11 cellular contexts compared by ENCODE assay signal in genomic region chr10:97454330-97455036, GRCh38. TPM values are rescaled to one million over a fixed set of nuclear protein-coding genes. Genes with fewer than 3 reads are reported as not detected.
DNase-seq lines count a peak whose midpoint lies in the region; ATAC-seq and TF ChIP-seq lines count a peak whose summit lies in the region.
"Had no signal": no experiment of that assay in that cellular context is flagged by ENCODE, and none has a peak within 500 bp of the region (broad histone marks: within the 10 kb centered on the region; RNA-seq: fewer than 3 reads in every experiment).

No MANE protein-coding gene starts in this region.

- H3K36me3 ChIP-seq in testis (ENCODE audit: low read depth, missing control alignments) (no peaks in the 10 kb centered on the region), HAP-1 (replicated peaks) (peaks cover 73% of the 10 kb centered on the region)

- H3K4me3 Mint-ChIP-seq in activated naive CD8-positive, alpha-beta T cell treated with anti-CD3 and anti-CD28 coated beads, Interleukin-2, amount 10 ng/mL, durations not matched to agents 7 days and 5 days = no peak overlapping the region

- peak; percentile 58 to 62 for DNase-seq in activated CD4-positive, alpha-beta T cell treated with anti-CD3 and anti-CD28 coated beads for 4 hours
- DNase-seq in activated CD4-positive, alpha-beta T cell treated with anti-CD3 and anti-CD28 coated beads, Interleukin-2, amount 50 U/mL, for 1 hour = no peak
- DNase-seq in activated naive CD8-positive, alpha-beta T cell treated with anti-CD3 and anti-CD28 coated beads, Interleukin-2, amount 10 ng/mL, durations not matched to agents 7 days and 5 days = no peak
- DNase-seq in right cardiac atrium (no peak), testis (peak; percentile 37), GM19238 (ENCODE audit: insufficient read length, low spot score) (no peak), HAP-1 (ENCODE audit: low spot score in 2 of 2) (no peak)
- DNase-seq: C1 segment of cervical spinal cord, hippocampal formation, NCI-H446 treated with DMSO at 0.1 percent for 48 hours had no signal

- no peaks in the 10 kb centered on the region for H3K9me3 Mint-ChIP-seq in activated naive CD8-positive, alpha-beta T cell treated with anti-CD3 and anti-CD28 coated beads, Interleukin-2, amount 10 ng/mL, durations not matched to agents 7 days and 5 days

- TF ChIP-seq POLR2A in testis (IDR thresholded peaks at IDR 0.05) = no peak

- H3K27me3 Mint-ChIP-seq in activated naive CD8-positive, alpha-beta T cell treated with anti-CD3 and anti-CD28 coated beads, Interleukin-2, amount 10 ng/mL, durations not matched to agents 7 days and 5 days = no peaks in the 10 kb centered on the region

- H3K27ac ChIP-seq in right cardiac atrium (ENCODE audit: low read length) = no peak overlapping the region
- H3K27ac ChIP-seq in testis = no peak overlapping the region

- H3K27ac Mint-ChIP-seq in activated naive CD8-positive, alpha-beta T cell treated with anti-CD3 and anti-CD28 coated beads, Interleukin-2, amount 10 ng/mL, durations not matched to agents 7 days and 5 days = peak overlapping the region; percentile 67

- H3K9me3 ChIP-seq in right cardiac atrium (ENCODE audit: control insufficient read depth, low read length) (no peaks in the 10 kb centered on the region), testis (no peaks in the 10 kb centered on the region), HAP-1 (no peaks in the 10 kb centered on the region)

- in situ Hi-C loops in HAP-1 (cut with MboI; ENCODE audit: low sequenced_read_pairs) = no loop called here

- H3K4me1 ChIP-seq in right cardiac atrium (ENCODE audit: control insufficient read depth, insufficient read depth, low read length) = peaks cover 14% of the 10 kb centered on the region
- no peaks in the 10 kb centered on the region for H3K4me1 ChIP-seq in testis
- no peaks in the 10 kb centered on the region for H3K4me1 ChIP-seq in HAP-1

- WGBS in right cardiac atrium = 65% methylated on average over 3 of the region's 3 CpGs
- WGBS in testis, 2 donors = 80 to 81% methylated on average over 3 of the region's 3 CpGs

- H3K27me3 ChIP-seq in right cardiac atrium (ENCODE audit: control insufficient read depth, insufficient read depth) (no peaks in the 10 kb centered on the region), testis (no peaks in the 10 kb centered on the region), HAP-1 (ENCODE audit: low read depth) (no peaks in the 10 kb centered on the region)

- POLR2A ChIA-PET in activated naive CD8-positive, alpha-beta T cell treated with anti-CD3 and anti-CD28 coated beads, Interleukin-2, amount 10 ng/mL, durations not matched to agents 7 days and 5 days (lab: Charles Lee) = interaction anchor here (0.6 kb wide), 1 partner anchor 72 kb away, joined by 3 read pairs; no protein-coding TSS in a partner anchor

- H3K4me1 Mint-ChIP-seq in activated naive CD8-positive, alpha-beta T cell treated with anti-CD3 and anti-CD28 coated beads, Interleukin-2, amount 10 ng/mL, durations not matched to agents 7 days and 5 days = peaks cover 4% of the 10 kb centered on the region

- TF ChIP-seq CTCF in testis (IDR thresholded peaks at IDR 0.05) = no peak

- peak; percentile 8 for ATAC-seq in activated naive CD8-positive, alpha-beta T cell treated with anti-CD3 and anti-CD28 coated beads, Interleukin-2, amount 10 ng/mL, durations not matched to agents 7 days and 5 days (ENCODE audit: low read depth)
- ATAC-seq in right cardiac atrium (peak; percentile 28 to 52), GM19035 (IDR thresholded peaks at IDR 0.05; ENCODE audit: unreplicated experiment) (no peak)

- peaks cover 21% of the 10 kb centered on the region for H3K36me3 Mint-ChIP-seq in activated naive CD8-positive, alpha-beta T cell treated with anti-CD3 and anti-CD28 coated beads, Interleukin-2, amount 10 ng/mL, durations not matched to agents 7 days and 5 days

- H3K4me3 ChIP-seq in right cardiac atrium (ENCODE audit: low read length) = no peak overlapping the region
- no peak overlapping the region for H3K4me3 ChIP-seq in testis
- no peak overlapping the region for H3K4me3 ChIP-seq in HAP-1

- intact Hi-C loops in right cardiac atrium (cut with DNase I) (no loop called here), testis (cut with DNase I; ENCODE audit: low total_unique reads) (no loop called here)

RNA-seq across cellular contexts. Expression of gene ZDHHC16, which starts 8.5 kb away (rescaled TPM):
- 10 to 100 TPM; 23.3 to 29.6 TPM for total RNA-seq in activated naive CD8-positive, alpha-beta T cell treated with anti-CD3 and anti-CD28 coated beads, Interleukin-2, amount 10 ng/mL, durations not matched to agents 7 days and 5 days
- total RNA-seq in right cardiac atrium = 10 to 100 TPM; 18.9 to 28.6 (median 23.8) TPM
- polyA plus RNA-seq in right cardiac atrium = 23.4 TPM
- 10 to 100 TPM; 42.8 to 58.0 TPM for total RNA-seq in testis
- polyA plus RNA-seq in testis (ENCODE audit: insufficient read depth, low read depth, low replicate concordance) = 40.5 TPM

RNA-seq across cellular contexts. Expression of gene EXOSC1, which starts 8.7 kb away (rescaled TPM):
- total RNA-seq in activated naive CD8-positive, alpha-beta T cell treated with anti-CD3 and anti-CD28 coated beads, Interleukin-2, amount 10 ng/mL, durations not matched to agents 7 days and 5 days = 10 to 100 TPM; 46.5 to 47.9 TPM
- total RNA-seq in right cardiac atrium (10 to 100 TPM; 19.8 to 22.1 (median 21.1) TPM), testis (10 to 100 TPM; 24.5 to 27.9 TPM)
- polyA plus RNA-seq in right cardiac atrium (35.2 TPM), testis (ENCODE audit: insufficient read depth, low read depth, low replicate concordance) (31.4 TPM)

RNA-seq across cellular contexts. Expression of gene PGAM1, which starts 28.5 kb away (rescaled TPM):
- 100 to 1,000 TPM; 288 to 298 TPM for total RNA-seq in activated naive CD8-positive, alpha-beta T cell treated with anti-CD3 and anti-CD28 coated beads, Interleukin-2, amount 10 ng/mL, durations not matched to agents 7 days and 5 days
- 100 to 1,000 TPM; 245 to 330 (median 314) TPM for total RNA-seq in right cardiac atrium
- polyA plus RNA-seq in right cardiac atrium = 204 TPM
- 100 to 1,000 TPM; 244 to 279 TPM for total RNA-seq in testis
- 238 TPM for polyA plus RNA-seq in testis (ENCODE audit: insufficient read depth, low read depth, low replicate concordance)

RNA-seq across cellular contexts. Expression of gene MMS19, which starts 43.7 kb away (rescaled TPM):
- total RNA-seq in activated naive CD8-positive, alpha-beta T cell treated with anti-CD3 and anti-CD28 coated beads, Interleukin-2, amount 10 ng/mL, durations not matched to agents 7 days and 5 days = 10 to 100 TPM; 87.9 to 89.7 TPM
- total RNA-seq in right cardiac atrium (10 to 100 TPM; 32.8 to 40.0 (median 36.8) TPM), testis (100 to 1,000 TPM; 206 to 253 TPM)
- polyA plus RNA-seq in right cardiac atrium (33.7 TPM), testis (ENCODE audit: insufficient read depth, low read depth, low replicate concordance) (109 TPM)

RNA-seq across cellular contexts. Expression of gene UBTD1, which starts 44.2 kb away (rescaled TPM):
- 1 to 10 TPM; 1.1 to 1.4 TPM for total RNA-seq in activated naive CD8-positive, alpha-beta T cell treated with anti-CD3 and anti-CD28 coated beads, Interleukin-2, amount 10 ng/mL, durations not matched to agents 7 days and 5 days
- total RNA-seq in right cardiac atrium (10 to 100 TPM; 24.8 to 27.6 (median 25.8) TPM), testis (100 to 1,000 TPM; 111 to 143 TPM)
- polyA plus RNA-seq in right cardiac atrium (42.1 TPM), testis (ENCODE audit: insufficient read depth, low read depth, low replicate concordance) (74.1 TPM)

Comparison
In these comparisons a context has a peak if more than half of its experiments do, and no peak if none do; other contexts are left out.
1. DNase-seq: peak in activated CD4-positive, alpha-beta T cell treated with anti-CD3 and anti-CD28 coated beads for 4 hours (2 of 2) and testis (single experiment); none in activated CD4-positive, alpha-beta T cell treated with anti-CD3 and anti-CD28 coated beads, Interleukin-2, amount 50 U/mL, for 1 hour (single experiment), activated naive CD8-positive, alpha-beta T cell treated with anti-CD3 and anti-CD28 coated beads, Interleukin-2, amount 10 ng/mL, durations not matched to agents 7 days and 5 days (single experiment), right cardiac atrium (0 of 3), GM19238 (single experiment) and HAP-1 (0 of 2).